ENCODE assay signal across 8 cellular contexts in the genomic region with DNA sequence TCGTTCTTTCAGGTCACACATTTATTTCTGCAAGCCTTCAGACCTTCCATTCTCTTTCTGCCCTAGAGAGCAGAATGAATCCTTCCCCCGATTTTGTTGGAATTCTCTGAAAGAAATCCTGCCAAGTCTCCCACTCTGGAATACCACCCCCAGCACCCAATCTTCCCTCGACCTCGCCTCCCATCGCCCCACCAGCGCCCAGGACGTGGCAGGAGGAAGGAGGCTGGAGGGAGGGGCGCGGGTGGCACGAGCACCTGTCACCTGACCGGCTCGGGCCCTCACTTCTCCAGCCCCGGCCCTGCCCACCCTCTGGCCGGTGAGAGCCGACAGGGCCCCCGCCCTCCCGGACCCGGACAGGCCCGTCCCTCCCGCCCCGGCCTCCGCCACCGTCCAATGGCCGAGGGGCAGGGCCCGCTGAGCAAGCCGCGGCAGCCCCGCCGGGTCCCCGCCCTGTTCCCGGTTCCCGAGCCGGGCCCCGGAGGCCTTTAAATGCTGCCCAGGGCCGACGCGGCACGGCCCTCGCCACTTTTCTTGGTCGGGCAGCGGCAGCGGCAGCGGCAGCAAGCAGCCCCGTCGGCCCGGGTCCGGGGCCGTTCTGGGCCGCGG. TPM values are rescaled to one million over a fixed set of nuclear protein-coding genes. Genes with fewer than 3 reads are reported as not detected.
DNase-seq lines count a peak whose midpoint lies in the region; ATAC-seq and TF ChIP-seq lines count a peak whose summit lies in the region.

A gene (plus strand): TSS at position 453 of the 606 bp plus-strand sequence. CDS start 384 bp downstream, outside the sequence.

- ATAC-seq in GM18517 (IDR thresholded peaks at IDR 0.05; ENCODE audit: unreplicated experiment) = peak; percentile 54
- ATAC-seq in HG02981 (IDR thresholded peaks at IDR 0.05; ENCODE audit: unreplicated experiment) = peak; percentile 38
- ATAC-seq in body of pancreas = peak; percentile 86
- ATAC-seq in sciatic nerve = peak; percentile 86
- no peak for ATAC-seq in HG03196 (IDR thresholded peaks at IDR 0.05; ENCODE audit: unreplicated experiment)

- H3K27me3 ChIP-seq in BLaER1 treated with 17β-estradiol and CSF1 and Interleukin-3, amounts not matched to agents 10 nM and 100 nM = peaks cover 17 to 41% (median 27%) of the 10 kb centered on the region in 11 experiments; a peak in 21 of 22 replicates
- H3K27me3 ChIP-seq in OCI-LY3 (ENCODE audit: low read depth, low read length) (no peaks in the 10 kb centered on the region), body of pancreas (no peaks in the 10 kb centered on the region), iPS DF 6.9 (ENCODE audit: control insufficient read depth, insufficient read depth, low read length) (no peaks in the 10 kb centered on the region)

- WGBS in body of pancreas, 2 donors = 0% methylated on average over 22 to 24 of the region's 50 CpGs
- no CpG with 5 or more reads among the region's 50 CpGs for WGBS in iPS DF 6.9 (ENCODE audit: insufficient coverage, insufficient read length)

- TF ChIP-seq POLR2A in body of pancreas (IDR thresholded peaks at IDR 0.05) = peak; percentile 75 to 81 (median 76)

- DNase-seq in body of pancreas = peak; percentile 81 to 93 (median 88)
- DNase-seq in iPS DF 6.9 (ENCODE audit: low read depth, low spot score) = no peak
- DNase-seq in sciatic nerve (ENCODE audit: low spot score) = no peak

- peak within 1 kb of the TSS; percentile 68 to 81 (median 72) for H3K4me3 ChIP-seq in BLaER1 treated with 17β-estradiol and CSF1 and Interleukin-3, amounts not matched to agents 10 nM and 100 nM
- H3K4me3 ChIP-seq in OCI-LY3 (ENCODE audit: low read length) (peak within 1 kb of the TSS; percentile 80), body of pancreas (peak within 1 kb of the TSS; percentile 50 to 63), iPS DF 6.9 (ENCODE audit: low read length) (peak within 1 kb of the TSS; percentile 86)

- H3K79me2 ChIP-seq in OCI-LY3 (ENCODE audit: low read length) = no peaks in the 10 kb centered on the region

- TF ChIP-seq CTCF in OCI-LY3 (IDR thresholded peaks at IDR 0.05; ENCODE audit: low read depth, low read length) (no peak), body of pancreas (IDR thresholded peaks at IDR 0.05) (no peak)

- peaks cover 13 to 24% (median 20%) of the 10 kb centered on the region in 10 experiments for H3K4me1 ChIP-seq in BLaER1 treated with 17β-estradiol and CSF1 and Interleukin-3, amounts not matched to agents 10 nM and 100 nM
- peaks cover 18% of the 10 kb centered on the region for H3K4me1 ChIP-seq in OCI-LY3 (ENCODE audit: low read length)
- H3K4me1 ChIP-seq in body of pancreas = peaks cover 32% of the 10 kb centered on the region
- no peaks in the 10 kb centered on the region; the same call in 1 of the 2 replicates for H3K4me1 ChIP-seq in iPS DF 6.9 (ENCODE audit: control insufficient read depth, insufficient read depth, low read length)

- H3K36me3 ChIP-seq in BLaER1 treated with 17β-estradiol and CSF1 and Interleukin-3, amounts not matched to agents 10 nM and 100 nM = no peaks in the 10 kb centered on the region
- H3K36me3 ChIP-seq in OCI-LY3 (replicated peaks; ENCODE audit: low read depth, low read length) = peaks cover 8% of the 10 kb centered on the region
- H3K36me3 ChIP-seq in body of pancreas (replicated peaks in 1 of 2; ENCODE audit: insufficient read depth in 1 of 2, low read depth in 2 of 2) = peaks cover 0 to 2% of the 10 kb centered on the region in 2 donors
- peaks cover 2% of the 10 kb centered on the region; the same call in 1 of the 2 replicates for H3K36me3 ChIP-seq in iPS DF 6.9 (ENCODE audit: control insufficient read depth, insufficient read depth, low read length)

- peak within 1 kb of the TSS in 9 of 11 experiments; percentile 13 to 67 (median 58); a peak in 14 of 22 replicates for H3K27ac ChIP-seq in BLaER1 treated with 17β-estradiol and CSF1 and Interleukin-3, amounts not matched to agents 10 nM and 100 nM
- H3K27ac ChIP-seq in OCI-LY3 (ENCODE audit: low read length) = peak within 1 kb of the TSS; percentile 29; the same call in 1 of the 2 replicates
- peak within 1 kb of the TSS; percentile 91 to 96 (median 94) for H3K27ac ChIP-seq in body of pancreas
- no peak within 1 kb of the TSS for H3K27ac ChIP-seq in iPS DF 6.9 (ENCODE audit: low read length)

- intact Hi-C loops in body of pancreas (cut with DNase I) = no loop called here
- intact Hi-C loops in sciatic nerve (cut with DNase I) = no loop called here

- H3K4me2 ChIP-seq in BLaER1 treated with 17β-estradiol and CSF1 and Interleukin-3, amounts not matched to agents 10 nM and 100 nM = peak within 1 kb of the TSS; percentile 92 to 97 (median 96)
- H3K4me2 ChIP-seq in OCI-LY3 (ENCODE audit: low read length) = peak within 1 kb of the TSS; percentile 94

- H3K9me3 ChIP-seq in BLaER1 treated with 17β-estradiol and CSF1 and Interleukin-3, amounts not matched to agents 10 nM and 100 nM (replicated peaks in 1 of 11) = no peaks in the 10 kb centered on the region
- H3K9me3 ChIP-seq in OCI-LY3 (ENCODE audit: insufficient read depth, low read length) (no peaks in the 10 kb centered on the region), body of pancreas (no peaks in the 10 kb centered on the region), iPS DF 6.9 (ENCODE audit: control insufficient read depth, insufficient read depth, low read length) (no peaks in the 10 kb centered on the region)

- H3K9ac ChIP-seq in BLaER1 treated with 17β-estradiol and CSF1 and Interleukin-3, amounts not matched to agents 10 nM and 100 nM = peak within 1 kb of the TSS; percentile 64 to 81 (median 78)
- H3K9ac ChIP-seq in OCI-LY3 (ENCODE audit: low read length) = peak within 1 kb of the TSS; percentile 70

- H2AFZ ChIP-seq in OCI-LY3 (ENCODE audit: low read depth, low read length) = peak within 1 kb of the TSS; percentile 70

- H4K20me1 ChIP-seq in BLaER1 treated with 17β-estradiol and CSF1 and Interleukin-3, amounts not matched to agents 10 nM and 100 nM = no peaks in the 10 kb centered on the region
- H4K20me1 ChIP-seq in OCI-LY3 (ENCODE audit: insufficient read depth, low read length) = no peaks in the 10 kb centered on the region

RNA-seq across cellular contexts. Expression of the gene that starts here (rescaled TPM):
- 1 to 10 TPM; 1.3 to 8.6 TPM for total RNA-seq in body of pancreas
- 18.6 TPM for total RNA-seq in sciatic nerve

Comparison
In these comparisons a context has a peak if more than half of its experiments do, and no peak if none do; other contexts are left out.
1. DNase-seq: peak in body of pancreas (4 of 4); none in iPS DF 6.9 (single experiment) and sciatic nerve (single experiment).
2. Peak in every context shown above with its lines, with median percentiles within 50 percentile points of each other: H3K4me3 ChIP-seq.